22 cellular contexts compared by ENCODE assay signal in genomic region chr2:232139786-232140562, GRCh38.
DNase-seq lines count a peak whose midpoint lies in the region; ATAC-seq, FAIRE-seq and TF ChIP-seq lines count a peak whose summit lies in the region.
"Had no signal": no experiment of that assay in that cellular context is flagged by ENCODE, and none has a peak within 500 bp of the region (broad histone marks: within the 10 kb centered on the region; RNA-seq: fewer than 3 reads in every experiment).

No MANE protein-coding gene starts in this region.

- H3K27ac ChIP-seq in KOPT-K1 (ENCODE audit: low read depth, low read length, poor library complexity, severe bottlenecking), result peak overlapping the region; percentile 56
- H3K27ac ChIP-seq: prostate gland, skin epidermis had no signal

- peaks cover 67% of the 10 kb centered on the region for H3K4me1 Mint-ChIP-seq in activated naive CD8-positive, alpha-beta T cell (ENCODE audit: low read depth)
- H3K4me1 Mint-ChIP-seq in activated naive CD8-positive, alpha-beta T cell treated with anti-CD3 and anti-CD28 coated beads, Interleukin-2, amount 50 U/mL, for 24 hours, result peaks cover 39% of the 10 kb centered on the region
- peaks cover 10% of the 10 kb centered on the region for H3K4me1 Mint-ChIP-seq in activated CD4-positive, alpha-beta T cell treated with anti-CD3 and anti-CD28 coated beads, Interleukin-2, amount 10 ng/mL, durations not matched to agents 24 days and 14 days
- H3K4me1 Mint-ChIP-seq: WTC11 had no signal

- H3K36me3 Mint-ChIP-seq in activated naive CD8-positive, alpha-beta T cell, result peaks cover 7% of the 10 kb centered on the region
- H3K36me3 Mint-ChIP-seq in activated naive CD8-positive, alpha-beta T cell treated with anti-CD3 and anti-CD28 coated beads, Interleukin-2, amount 50 U/mL, for 24 hours (ENCODE audit: low read depth), result peaks cover 7% of the 10 kb centered on the region
- H3K36me3 Mint-ChIP-seq in activated CD4-positive, alpha-beta T cell treated with anti-CD3 and anti-CD28 coated beads, Interleukin-2, amount 10 ng/mL, durations not matched to agents 24 days and 14 days (ENCODE audit: low read depth), result peaks cover 2% of the 10 kb centered on the region
- H3K36me3 Mint-ChIP-seq: WTC11 had no signal

- no peaks in the 10 kb centered on the region for H3K27me3 Mint-ChIP-seq in activated naive CD8-positive, alpha-beta T cell
- no peaks in the 10 kb centered on the region for H3K27me3 Mint-ChIP-seq in activated naive CD8-positive, alpha-beta T cell treated with anti-CD3 and anti-CD28 coated beads, Interleukin-2, amount 50 U/mL, for 24 hours
- H3K27me3 Mint-ChIP-seq in activated CD4-positive, alpha-beta T cell treated with anti-CD3 and anti-CD28 coated beads, Interleukin-2, amount 10 ng/mL, durations not matched to agents 24 days and 14 days, result no peaks in the 10 kb centered on the region
- H3K27me3 Mint-ChIP-seq: type B pancreatic cell had no signal

- no peak overlapping the region for H3K4me3 Mint-ChIP-seq in activated naive CD8-positive, alpha-beta T cell
- no peak overlapping the region for H3K4me3 Mint-ChIP-seq in activated naive CD8-positive, alpha-beta T cell treated with anti-CD3 and anti-CD28 coated beads, Interleukin-2, amount 50 U/mL, for 24 hours
- H3K4me3 Mint-ChIP-seq in activated CD4-positive, alpha-beta T cell treated with anti-CD3 and anti-CD28 coated beads, Interleukin-2, amount 10 ng/mL, durations not matched to agents 24 days and 14 days, result no peak overlapping the region
- H3K4me3 Mint-ChIP-seq: type B pancreatic cell, WTC11 had no signal

- intact Hi-C loops in activated CD4-positive, alpha-beta T cell treated with anti-CD3 and anti-CD28 coated beads, Interleukin-2, amount 10 ng/mL, durations not matched to agents 24 days and 14 days (cut with micrococcal nuclease), result loop anchor here (10.0 kb wide), 1 partner anchor 185 kb away; no protein-coding TSS in a partner anchor

- peak overlapping the region; percentile 88 for H3K27ac Mint-ChIP-seq in activated naive CD8-positive, alpha-beta T cell
- no peak overlapping the region for H3K27ac Mint-ChIP-seq in activated naive CD8-positive, alpha-beta T cell treated with anti-CD3 and anti-CD28 coated beads, Interleukin-2, amount 50 U/mL, for 24 hours
- no peak overlapping the region for H3K27ac Mint-ChIP-seq in activated CD4-positive, alpha-beta T cell treated with anti-CD3 and anti-CD28 coated beads, Interleukin-2, amount 10 ng/mL, durations not matched to agents 24 days and 14 days
- H3K27ac Mint-ChIP-seq: type B pancreatic cell, WTC11 had no signal

- H3K36me3 ChIP-seq in KOPT-K1 (ENCODE audit: insufficient read depth, low read length) (no peaks in the 10 kb centered on the region), bronchial epithelial cell (ENCODE audit: control insufficient read depth, insufficient read depth, low read length) (no peaks in the 10 kb centered on the region)
- H3K36me3 ChIP-seq: BE2C, prostate gland had no signal

- no peak for FAIRE-seq in bronchial epithelial cell (lab: Jason Lieb, UNC)

- H3K27me3 ChIP-seq in bronchial epithelial cell (ENCODE audit: control insufficient read depth, insufficient read depth, low read length), result no peaks in the 10 kb centered on the region
- H3K27me3 ChIP-seq: BE2C had no signal

- no peak for ATAC-seq in activated naive CD8-positive, alpha-beta T cell treated with anti-CD3 and anti-CD28 coated beads, Interleukin-2, amount 50 U/mL, for 24 hours
- ATAC-seq in HG03354 (IDR thresholded peaks at IDR 0.05; ENCODE audit: poor library complexity, severe bottlenecking, unreplicated experiment), result no peak
- ATAC-seq: WTC11 had no signal

- H3K9me3 ChIP-seq in KOPT-K1 (ENCODE audit: insufficient read depth, low read length, poor library complexity, severe bottlenecking), result no peaks in the 10 kb centered on the region
- H3K9me3 ChIP-seq: BE2C, prostate gland had no signal

- no peak for DNase-seq in activated naive CD8-positive, alpha-beta T cell treated with anti-CD3 and anti-CD28 coated beads, Interleukin-2, amount 50 U/mL, for 24 hours
- DNase-seq in bronchial epithelial cell (ENCODE audit: low read depth) (peak; percentile 25), stromal cell of bone marrow (ENCODE audit: low read depth) (peak; percentile 25), cerebellum (ENCODE audit: low spot score) (no peak)
- no peak for DNase-seq in activated CD4-positive, alpha-beta T cell treated with anti-CD3 and anti-CD28 coated beads, Interleukin-2, amount 10 ng/mL, durations not matched to agents 24 days and 14 days
- DNase-seq: activated gamma-delta T cell; BE2C; caudate nucleus; glutamatergic neuron; NCI-H1417 treated with DMSO at 0.1 percent for 48 hours; NCI-H2081 treated with DMSO at 0.1 percent for 48 hours; NCI-H446 treated with DMSO at 0.1 percent for 48 hours; SHP77; stimulated activated CD4-positive, alpha-beta T cell treated with anti-CD3 and anti-CD28 coated beads, Interleukin-1b, Interleukin-23, amount 100 ng/mL, for 48 hours; T1000 had no signal

- no peaks in the 10 kb centered on the region for H3K9me3 Mint-ChIP-seq in activated naive CD8-positive, alpha-beta T cell (ENCODE audit: low read depth)
- no peaks in the 10 kb centered on the region for H3K9me3 Mint-ChIP-seq in activated naive CD8-positive, alpha-beta T cell treated with anti-CD3 and anti-CD28 coated beads, Interleukin-2, amount 50 U/mL, for 24 hours
- H3K9me3 Mint-ChIP-seq in activated CD4-positive, alpha-beta T cell treated with anti-CD3 and anti-CD28 coated beads, Interleukin-2, amount 10 ng/mL, durations not matched to agents 24 days and 14 days, result no peaks in the 10 kb centered on the region
- H3K9me3 Mint-ChIP-seq: type B pancreatic cell, WTC11 had no signal

- H3K4me3 ChIP-seq in bronchial epithelial cell (ENCODE audit: low read depth, low read length), result no peak overlapping the region
- H3K4me3 ChIP-seq: prostate gland, skin epidermis had no signal

- no peak for TF ChIP-seq CTCF in bronchial epithelial cell (IDR thresholded peaks at IDR 0.05; ENCODE audit: insufficient read depth, low read length, severe bottlenecking)

Comparison
In these comparisons a context has a peak if more than half of its experiments do, and no peak if none do; other contexts are left out.
1. DNase-seq: peak in bronchial epithelial cell (single experiment) and stromal cell of bone marrow (single experiment); none in activated naive CD8-positive, alpha-beta T cell treated with anti-CD3 and anti-CD28 coated beads, Interleukin-2, amount 50 U/mL, for 24 hours (single experiment), cerebellum (single experiment) and activated CD4-positive, alpha-beta T cell treated with anti-CD3 and anti-CD28 coated beads, Interleukin-2, amount 10 ng/mL, durations not matched to agents 24 days and 14 days (single experiment).